Comparison of ENCODE assay signal across 8 cellular contexts in the genomic region with DNA sequence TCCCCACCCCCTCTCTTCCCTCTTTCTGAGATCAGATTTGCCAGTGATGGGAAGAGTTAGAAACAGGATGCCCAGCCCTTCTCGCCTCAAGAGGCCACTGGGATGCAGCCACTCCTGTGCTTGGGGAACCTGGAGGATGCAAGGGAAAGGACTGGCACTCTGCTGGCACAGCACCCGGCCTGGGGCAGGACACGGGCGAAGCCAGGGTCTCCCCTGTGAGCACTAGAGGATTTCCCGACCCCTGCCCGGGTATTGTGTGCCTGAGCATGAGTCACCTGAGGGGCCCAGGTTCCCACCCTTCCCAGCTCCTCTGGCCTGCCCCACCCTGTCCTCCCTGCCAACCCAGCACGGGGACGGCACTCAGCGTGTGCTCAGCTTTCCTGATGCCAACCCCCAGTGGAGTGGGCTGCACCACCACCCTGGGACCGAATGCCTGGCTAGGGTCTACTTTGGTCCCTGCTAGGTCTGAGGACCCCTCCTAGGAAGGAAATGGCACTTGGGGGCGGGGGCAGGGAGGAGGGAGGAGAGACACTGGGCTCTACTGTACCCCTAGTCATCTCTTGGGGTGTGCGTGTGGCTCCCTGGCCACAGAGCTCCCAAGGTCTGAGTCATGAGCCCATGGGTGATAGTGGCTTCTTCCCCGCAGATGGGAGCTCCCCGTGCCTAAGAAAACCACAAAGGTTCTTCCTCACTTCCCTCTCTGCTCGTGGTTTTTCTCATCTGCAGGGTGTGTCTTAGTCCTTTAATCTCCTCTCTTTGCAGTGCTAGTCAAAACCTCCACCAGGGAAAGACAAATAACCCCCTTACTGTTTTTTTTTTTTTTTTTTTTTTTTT. TPM values are rescaled to one million over a fixed set of nuclear protein-coding genes. Genes with fewer than 3 reads are reported as not detected.
DNase-seq lines count a peak whose midpoint lies in the region; ATAC-seq, FAIRE-seq and TF ChIP-seq lines count a peak whose summit lies in the region.

No MANE protein-coding gene starts in this region.

- no peaks in the 10 kb centered on the region for H3K36me3 ChIP-seq in neural progenitor cell

- TF ChIP-seq EP300 in A549 (IDR thresholded peaks at IDR 0.05) = 0 out of 5 replicates have a peak, but pooled peaks of 1 of the 2 experiments have one; percentile 27

- intact Hi-C loops in activated CD4-positive, alpha-beta T cell treated with anti-CD3 and anti-CD28 coated beads for 36 hours (cut with DNase I, micrococcal nuclease) = loop anchor here (1.0 kb wide), 5 partner anchors 13 to 96 kb away; partner anchors contain the start of genes LMNA (in 2 of the 2) and PMF1 (in 1 of the 2)

- POLR2A ChIA-PET in A549 (lab: Yijun Ruan, JAX) = interaction anchor here (0.5 to 6.1 kb wide), 12 partner anchors 8 to 252 kb away, joined by 3 to 108 read pairs (median 5); partner anchors contain the start of genes LMNA and MEX3A
- POLR2A ChIA-PET in activated CD4-positive, alpha-beta T cell treated with anti-CD3 and anti-CD28 coated beads for 36 hours (lab: Charles Lee) = interaction anchor here (0.6 to 4.6 kb wide), 15 partner anchors 8 to 201 kb away, joined by 3 to 103 read pairs (median 4); partner anchors contain the start of gene LMNA

- H3F3A ChIP-seq in neural progenitor cell (ENCODE audit: low read depth) = peaks cover 29% of the 10 kb centered on the region

- WGBS in A549 (ENCODE audit: missing lambda C conversion rate) = 0% methylated on average over 7 of the region's 15 CpGs

- DNase-seq in A549 (ENCODE audit: low read depth in 1 of 2, low spot score in 1 of 2) (peak in 1 of 2 experiments; percentile 77), KBM-7 (peak; percentile 95), choroid plexus epithelial cell (ENCODE audit: low read depth) (peak; percentile 86), myocyte (ENCODE audit: low read depth) (peak; percentile 99), neural progenitor cell (ENCODE audit: low spot score) (no peak)
- peak; percentile 91 for DNase-seq in activated CD4-positive, alpha-beta T cell treated with anti-CD3 and anti-CD28 coated beads for 36 hours
- peak; percentile 77 to 90 for DNase-seq in stimulated activated naive CD8-positive, alpha-beta T cell treated with anti-CD3 and anti-CD28 coated beads, Interleukin-15, amount 100 ng/mL, for 72 hours

- peak overlapping the region; percentile 30 for H3K4me3 Mint-ChIP-seq in activated CD4-positive, alpha-beta T cell treated with anti-CD3 and anti-CD28 coated beads for 36 hours
- peak overlapping the region; percentile 58 to 69 for H3K4me3 Mint-ChIP-seq in stimulated activated naive CD8-positive, alpha-beta T cell treated with anti-CD3 and anti-CD28 coated beads, Interleukin-15, amount 100 ng/mL, for 72 hours
- no peak overlapping the region for H3K4me3 Mint-ChIP-seq in neural progenitor cell

- peaks cover 80% of the 10 kb centered on the region for H3K4me1 Mint-ChIP-seq in activated CD4-positive, alpha-beta T cell treated with anti-CD3 and anti-CD28 coated beads for 36 hours
- peaks cover 84% of the 10 kb centered on the region for H3K4me1 Mint-ChIP-seq in stimulated activated naive CD8-positive, alpha-beta T cell treated with anti-CD3 and anti-CD28 coated beads, Interleukin-15, amount 100 ng/mL, for 72 hours
- peaks cover 57% of the 10 kb centered on the region for H3K4me1 Mint-ChIP-seq in neural progenitor cell

- peak; percentile 4 to 32 for ATAC-seq in A549
- peak; percentile 50 for ATAC-seq in GM19438 (IDR thresholded peaks at IDR 0.05; ENCODE audit: low read depth, unreplicated experiment)
- peak; percentile 78 for ATAC-seq in activated CD4-positive, alpha-beta T cell treated with anti-CD3 and anti-CD28 coated beads for 36 hours
- peak; percentile 88 for ATAC-seq in stimulated activated naive CD8-positive, alpha-beta T cell treated with anti-CD3 and anti-CD28 coated beads, Interleukin-15, amount 100 ng/mL, for 72 hours

- H2AFZ ChIP-seq in neural progenitor cell (replicated peaks) = no peak overlapping the region

- TF ChIP-seq RAD21 in A549 (conservative IDR thresholded peaks at IDR 0.05 in 1 of 2, IDR thresholded peaks at IDR 0.05 in 1 of 2) = no peak

- FAIRE-seq in A549 (lab: Jason Lieb, UNC) = no peak

- H3K27me3 ChIP-seq in neural progenitor cell = no peaks in the 10 kb centered on the region

- H3K4me3 ChIP-seq in A549 (peak overlapping the region; percentile 22), choroid plexus epithelial cell (ENCODE audit: low read depth, low read length) (no peak overlapping the region), neural progenitor cell (no peak overlapping the region)

- in situ Hi-C loops in KBM-7 (cut with MboI; ENCODE audit: low pct_unique_long_range_greater_than_20kb, low sequenced_read_pairs) = loop anchor here (5.0 kb wide), 1 partner anchor 35 kb away; no protein-coding TSS in a partner anchor

- TF ChIP-seq POLR2A in A549 (IDR thresholded peaks at IDR 0.05; ENCODE audit: low read length) = no peak

- peak overlapping the region; percentile 80 for H3K27ac Mint-ChIP-seq in activated CD4-positive, alpha-beta T cell treated with anti-CD3 and anti-CD28 coated beads for 36 hours
- peak overlapping the region; percentile 67 to 98 for H3K27ac Mint-ChIP-seq in stimulated activated naive CD8-positive, alpha-beta T cell treated with anti-CD3 and anti-CD28 coated beads, Interleukin-15, amount 100 ng/mL, for 72 hours
- no peak overlapping the region for H3K27ac Mint-ChIP-seq in neural progenitor cell

- no peaks in the 10 kb centered on the region for H3K27me3 Mint-ChIP-seq in activated CD4-positive, alpha-beta T cell treated with anti-CD3 and anti-CD28 coated beads for 36 hours
- H3K27me3 Mint-ChIP-seq in stimulated activated naive CD8-positive, alpha-beta T cell treated with anti-CD3 and anti-CD28 coated beads, Interleukin-15, amount 100 ng/mL, for 72 hours = peaks cover 34% of the 10 kb centered on the region
- peaks cover 10% of the 10 kb centered on the region for H3K27me3 Mint-ChIP-seq in neural progenitor cell (ENCODE audit: insufficient read depth, low read depth)

- H3K4me1 ChIP-seq in A549 (peaks cover 85% of the 10 kb centered on the region), neural progenitor cell (peaks cover 27% of the 10 kb centered on the region)

- peaks cover 18% of the 10 kb centered on the region for H3K36me3 Mint-ChIP-seq in activated CD4-positive, alpha-beta T cell treated with anti-CD3 and anti-CD28 coated beads for 36 hours (ENCODE audit: low read depth)
- peaks cover 8% of the 10 kb centered on the region for H3K36me3 Mint-ChIP-seq in neural progenitor cell

- no peaks in the 10 kb centered on the region for H3K9me3 ChIP-seq in A549
- no peaks in the 10 kb centered on the region for H3K9me3 ChIP-seq in neural progenitor cell (ENCODE audit: low read depth)

- H3K27ac ChIP-seq in A549 = peak overlapping the region; percentile 95 to 98
- no peak overlapping the region for H3K27ac ChIP-seq in neural progenitor cell

- H3K9ac ChIP-seq in neural progenitor cell = no peak overlapping the region

- CTCF ChIA-PET in A549 (lab: Yijun Ruan, JAX) = interaction anchor here (0.7 to 54.8 kb wide), 11 partner anchors 9 to 255 kb away, joined by 3 to 2239 read pairs (median 4); partner anchors contain the start of genes BGLAP, LMNA and MEX3A
- CTCF ChIA-PET in activated CD4-positive, alpha-beta T cell treated with anti-CD3 and anti-CD28 coated beads for 36 hours (lab: Charles Lee) = interaction anchor here (0.6 to 29.1 kb wide), 12 partner anchors 10 to 1485 kb away, joined by 3 to 929 read pairs (median 3); partner anchors contain the start of genes LMNA, MEX3A and PMF1

- H3K4me2 ChIP-seq in A549 = peak overlapping the region; percentile 91
- no peak overlapping the region for H3K4me2 ChIP-seq in neural progenitor cell

- no peaks in the 10 kb centered on the region for H3K9me3 Mint-ChIP-seq in activated CD4-positive, alpha-beta T cell treated with anti-CD3 and anti-CD28 coated beads for 36 hours (ENCODE audit: low read depth)
- no peaks in the 10 kb centered on the region for H3K9me3 Mint-ChIP-seq in stimulated activated naive CD8-positive, alpha-beta T cell treated with anti-CD3 and anti-CD28 coated beads, Interleukin-15, amount 100 ng/mL, for 72 hours
- H3K9me3 Mint-ChIP-seq in neural progenitor cell = no peaks in the 10 kb centered on the region

- peaks cover 7% of the 10 kb centered on the region for H3K79me2 ChIP-seq in neural progenitor cell (ENCODE audit: low read depth)

- peaks cover 89% of the 10 kb centered on the region for H4K20me1 ChIP-seq in neural progenitor cell (ENCODE audit: low read depth)

- TF ChIP-seq CTCF in A549 (IDR thresholded peaks at IDR 0.05) = no peak
- no peak for TF ChIP-seq CTCF in choroid plexus epithelial cell (conservative IDR thresholded peaks at IDR 0.05; ENCODE audit: low read depth, low read length)
- no peak for TF ChIP-seq CTCF in neural progenitor cell (IDR thresholded peaks at IDR 0.05)

RNA-seq across cellular contexts. Expression of gene LMNA, which starts 12.4 kb away (rescaled TPM):
- 155 and 214 TPM in 2 replicates for polyA plus RNA-seq in A549 (2011; rRNA removed)
- 353 and 498 TPM in 2 replicates for polyA plus RNA-seq in A549 (2012; cell fraction: cytosol; rRNA removed)
- 1,197 and 1,289 TPM in 2 replicates for polyA plus RNA-seq in A549 (2012; cell fraction: nucleus; rRNA removed)
- polyA plus RNA-seq in A549 (2017; fragmentation: RNase III; extraction: RNeasy Plus Mini Kit Qiagen cat#74134 plus additional on column Dnase treatment) = 286 to 310 TPM (median 288 TPM) in 3 replicates
- 151 and 242 TPM in 2 replicates for polyA minus RNA-seq in A549 (2011; rRNA and poly(A)+ RNA removed)
- 100 to 1,000 TPM; 184 to 218 TPM for total RNA-seq in activated CD4-positive, alpha-beta T cell treated with anti-CD3 and anti-CD28 coated beads for 36 hours
- total RNA-seq in myocyte = 1,328 and 1,573 TPM in 2 replicates
- polyA plus RNA-seq in myocyte (2012) = 603 TPM
- 20.5 and 35.8 TPM in 2 replicates for total RNA-seq in neural progenitor cell (ENCODE audit: low replicate concordance)

RNA-seq across cellular contexts. Expression of gene SEMA4A, which starts 26.5 kb away (rescaled TPM):
- polyA plus RNA-seq in A549 (2011; rRNA removed) (0.27 and 0.37 TPM in 2 replicates), A549 (2017; fragmentation: RNase III; extraction: RNeasy Plus Mini Kit Qiagen cat#74134 plus additional on column Dnase treatment) (0.04 to 0.09 TPM (median 0.07 TPM) in 3 replicates)
- 0.06 and 0.07 TPM in 2 replicates for polyA plus RNA-seq in A549 (2012; cell fraction: cytosol; rRNA removed)
- polyA plus RNA-seq in A549 (2012; cell fraction: nucleus; rRNA removed) = 0.49 and 0.66 TPM in 2 replicates
- polyA minus RNA-seq in A549 (2011; rRNA and poly(A)+ RNA removed) = 0.58 and 0.78 TPM in 2 replicates
- total RNA-seq in activated CD4-positive, alpha-beta T cell treated with anti-CD3 and anti-CD28 coated beads for 36 hours = 10 to 100 TPM; 53.3 to 64.5 TPM
- total RNA-seq in myocyte (1.0 and 1.6 TPM in 2 replicates), neural progenitor cell (ENCODE audit: low replicate concordance) (0.69 and 1.8 TPM in 2 replicates)
- 1.1 TPM for polyA plus RNA-seq in myocyte (2012)

RNA-seq across cellular contexts. Expression of gene MEX3A, which starts 44.7 kb away (rescaled TPM):
- polyA plus RNA-seq in A549 (2011; rRNA removed) = 1.8 and 2.4 TPM in 2 replicates
- polyA plus RNA-seq in A549 (2012; cell fraction: cytosol; rRNA removed) = 3.2 and 3.9 TPM in 2 replicates
- polyA plus RNA-seq in A549 (2012; cell fraction: nucleus; rRNA removed) = 2.2 and 3.9 TPM in 2 replicates
- 3.3 to 4.9 TPM (median 4.4 TPM) in 3 replicates for polyA plus RNA-seq in A549 (2017; fragmentation: RNase III; extraction: RNeasy Plus Mini Kit Qiagen cat#74134 plus additional on column Dnase treatment)
- polyA minus RNA-seq in A549 (2011; rRNA and poly(A)+ RNA removed) = 2.4 and 2.8 TPM in 2 replicates
- under 1 TPM; 0.48 to 0.79 TPM for total RNA-seq in activated CD4-positive, alpha-beta T cell treated with anti-CD3 and anti-CD28 coated beads for 36 hours
- 3.2 and 4.5 TPM in 2 replicates for total RNA-seq in myocyte
- polyA plus RNA-seq in myocyte (2012) = 6.5 TPM
- 32.2 and 62.6 TPM in 2 replicates for total RNA-seq in neural progenitor cell (ENCODE audit: low replicate concordance)

Comparison
In these comparisons a context has a peak if more than half of its experiments do, and no peak if none do; other contexts are left out.
1. ATAC-seq: peak in every context shown above with its lines; median percentile 88 in stimulated activated naive CD8-positive, alpha-beta T cell treated with anti-CD3 and anti-CD28 coated beads, Interleukin-15, amount 100 ng/mL, for 72 hours; 78 in activated CD4-positive, alpha-beta T cell treated with anti-CD3 and anti-CD28 coated beads for 36 hours; 50 in GM19438; 18 in A549.
2. RNA of gene SEMA4A, which starts 26.5 kb away (total RNA-seq): 53.3 to 64.5 TPM in activated CD4-positive, alpha-beta T cell treated with anti-CD3 and anti-CD28 coated beads for 36 hours; 1.0 to 1.6 TPM in myocyte and 0.69 to 1.8 TPM in neural progenitor cell; every median in the first group is over 10 times any median in the second.